33 cellular contexts compared by ENCODE assay signal in genomic region chr1:87899746-87900145, GRCh38.
"Had no signal": no experiment of that assay in that cellular context is flagged by ENCODE, and none has a peak within 500 bp of the region (broad histone marks: within the 10 kb centered on the region; RNA-seq: fewer than 3 reads in every experiment).

No MANE protein-coding gene starts in this region.

- ATAC-seq: activated CD8-positive, alpha-beta T cell treated with anti-CD3 and anti-CD28 coated beads for 36 hours; activated naive CD4-positive, alpha-beta T cell treated with anti-CD3 and anti-CD28 coated beads, Interleukin-2, amount 50 U/mL, for 72 hours; activated T-cell treated with anti-CD3 and anti-CD28 coated beads, Interleukin-2, amount 50 U/mL, for 4 hours; activated T-cell treated with anti-CD3 and anti-CD28 coated beads, Interleukin-2, amount 50 U/mL, for 72 hours; activated T-helper 17 cell treated with anti-CD3 and anti-CD28 coated beads, Interleukin-2, amount 50 U/mL, for 72 hours; body of pancreas had no signal

- H3K9me3 ChIP-seq: adrenal gland, body of pancreas, breast epithelium had no signal

- H3K27me3 ChIP-seq: adrenal gland, body of pancreas, brain microvascular endothelial cell, breast epithelium had no signal

- H3K36me3 ChIP-seq: adrenal gland, brain microvascular endothelial cell, breast epithelium had no signal

- H3K4me3 ChIP-seq: adrenal gland, body of pancreas, breast epithelium had no signal

- H3K4me1 ChIP-seq: adrenal gland, body of pancreas, breast epithelium had no signal

- DNase-seq: activated B cell treated with CpG ODN at 0.5 μM for 24 hours; activated CD4-positive, alpha-beta memory T cell treated with anti-CD3 and anti-CD28 coated beads for 36 hours; activated CD4-positive, alpha-beta T cell treated with anti-CD3 and anti-CD28 coated beads for 4 hours; activated CD4-positive, alpha-beta T cell treated with anti-CD3 and anti-CD28 coated beads, Interleukin-2, amount 10 ng/mL, durations not matched to agents 24 days and 14 days; activated CD4-positive, alpha-beta T cell treated with anti-CD3 and anti-CD28 coated beads, Interleukin-2, amount 50 U/mL, for 1 hour; activated CD4-positive, alpha-beta T cell treated with anti-CD3 and anti-CD28 coated beads, Interleukin-2, amount 50 U/mL, for 4 hours; activated CD4-positive, CD25-positive, alpha-beta regulatory T cell treated with anti-CD3 and anti-CD28 coated beads, Interleukin-2, amount 50 U/mL, for 72 hours; activated CD8-positive, alpha-beta memory T cell treated with anti-CD3 and anti-CD28 coated beads, Interleukin-2, amount 50 U/mL, for 4 hours; activated CD8-positive, alpha-beta T cell treated with anti-CD3 and anti-CD28 coated beads for 36 hours; activated effector memory CD4-positive, alpha-beta T cell treated with anti-CD3 and anti-CD28 coated beads, Interleukin-2, amount 50 U/mL, for 16 hours; activated gamma-delta T cell treated with Interleukin-2 at 50 U/mL for 16 hours; activated naive CD4-positive, alpha-beta T cell; activated naive CD4-positive, alpha-beta T cell treated with anti-CD3 and anti-CD28 coated beads for 36 hours; activated naive CD4-positive, alpha-beta T cell treated with anti-CD3 and anti-CD28 coated beads, Interleukin-2, amount 50 U/mL, for 16 hours; activated naive CD8-positive, alpha-beta T cell treated with anti-CD3 and anti-CD28 coated beads for 36 hours; activated T-cell treated with anti-CD3 and anti-CD28 coated beads for 4 hours; activated T-cell treated with anti-CD3 and anti-CD28 coated beads, Interleukin-2, amount 50 U/mL, for 1 hour; activated T-cell treated with anti-CD3 and anti-CD28 coated beads, Interleukin-2, amount 50 U/mL, for 4 hours; activated T-cell treated with anti-CD3 and anti-CD28 coated beads, Interleukin-2, amount 50 U/mL, for 72 hours; adrenal gland; amniotic stem cell; aorta; body of pancreas; brain microvascular endothelial cell; central memory CD4-positive, alpha-beta T cell; T-helper 1 cell; T-helper 2 cell; T-helper 9 cell had no signal

- FAIRE-seq: astrocyte had no signal

- H3K27ac ChIP-seq: adrenal gland, body of pancreas, brain microvascular endothelial cell, breast epithelium, VCaP had no signal
